2 cellular contexts compared by ENCODE assay signal in genomic region chr19:460877-461609, GRCh38.
TF ChIP-seq lines count a peak whose summit lies in the region.

Gene SHC2, minus strand, starts transcription at chr19:461033. Its CDS starts 37 bp downstream, at chr19:460996.

TF ChIP-seq in HCT116, 20 proteins besides CTCF, POLR2A, EP300 and RAD21 (continued from another document):
- TF ChIP-seq ZBTB33 (IDR thresholded peaks at IDR 0.05; ENCODE audit: extremely low read depth, insufficient replicate concordance, low read length), result no peak
TF ChIP-seq in HCT116: peak in this region for 0.

TF ChIP-seq in WTC11, 78 proteins besides CTCF, POLR2A, EP300 and RAD21 (continued from another document):
- TF ChIP-seq CDX4 (CRISPR knock-in tag; IDR thresholded peaks at IDR 0.05; ENCODE audit: borderline replicate concordance) (no peak), KAT7 (CRISPR knock-in tag; IDR thresholded peaks at IDR 0.05; ENCODE audit: borderline replicate concordance) (no peak), NFATC4 (CRISPR knock-in tag; IDR thresholded peaks at IDR 0.05) (no peak), ELF4 (CRISPR knock-in tag; IDR thresholded peaks at IDR 0.05; ENCODE audit: low read depth) (no peak), PRRX2 (CRISPR knock-in tag; IDR thresholded peaks at IDR 0.05) (no peak), ATF1 (CRISPR knock-in tag; IDR thresholded peaks at IDR 0.05) (no peak)
